23 cellular contexts compared by ENCODE assay signal in the genomic region with DNA sequence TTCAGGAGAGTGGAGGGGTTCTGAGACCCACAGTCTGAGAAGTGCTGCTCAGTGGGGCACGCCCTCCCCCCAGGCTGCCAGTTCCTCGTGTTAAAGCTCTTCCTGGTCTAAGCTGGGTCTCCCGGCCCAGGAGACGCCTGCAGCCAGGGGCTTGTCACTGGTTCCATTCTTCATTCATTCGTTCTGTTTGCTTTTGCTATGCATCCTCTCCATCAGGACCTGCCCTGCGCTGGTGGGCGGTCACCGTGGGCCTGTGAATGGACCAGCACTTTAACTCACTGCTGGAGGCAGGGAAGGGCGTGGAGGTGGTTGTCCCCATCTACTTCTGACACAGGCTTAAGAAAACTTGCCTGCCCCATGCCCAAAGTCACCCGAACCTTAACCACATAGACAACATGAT.
"Had no signal": no experiment of that assay in that cellular context is flagged by ENCODE, and none has a peak within 500 bp of the region (broad histone marks: within the 10 kb centered on the region; RNA-seq: fewer than 3 reads in every experiment).

No MANE protein-coding gene starts in this region.

- ATAC-seq: activated naive CD4-positive, alpha-beta T cell treated with anti-CD3 and anti-CD28 coated beads, Interleukin-2, amount 50 U/mL, for 72 hours; activated naive CD8-positive, alpha-beta T cell treated with anti-CD3 and anti-CD28 coated beads, Interleukin-2, amount 50 U/mL, for 24 hours; K562 had no signal

- H3K4me3 ChIP-seq: K562 had no signal

- H3K27me3 Mint-ChIP-seq: activated B cell treated with CpG ODN at 0.5 μM for 24 hours; activated CD4-positive, alpha-beta memory T cell treated with anti-CD3 and anti-CD28 coated beads for 36 hours; activated CD4-positive, alpha-beta T cell treated with anti-CD3 and anti-CD28 coated beads, Interleukin-2, amount 10 ng/mL, durations not matched to agents 7 days and 5 days; activated naive CD8-positive, alpha-beta T cell treated with anti-CD3 and anti-CD28 coated beads, Interleukin-2, amount 50 U/mL, for 24 hours; activated T-cell treated with anti-CD3 and anti-CD28 coated beads, Interleukin-2, amount 50 U/mL, for 24 hours had no signal

- H3K36me3 Mint-ChIP-seq: activated CD4-positive, alpha-beta memory T cell treated with anti-CD3 and anti-CD28 coated beads for 36 hours; activated naive CD4-positive, alpha-beta T cell treated with anti-CD3 and anti-CD28 coated beads, Interleukin-2, amount 50 U/mL, for 72 hours; brain had no signal

- H3K9me3 Mint-ChIP-seq: activated B cell treated with CpG ODN at 0.5 μM for 24 hours; activated CD4-positive, alpha-beta memory T cell treated with anti-CD3 and anti-CD28 coated beads for 36 hours; activated CD4-positive, alpha-beta T cell treated with anti-CD3 and anti-CD28 coated beads, Interleukin-2, amount 10 ng/mL, durations not matched to agents 7 days and 5 days; activated naive CD4-positive, alpha-beta T cell treated with anti-CD3 and anti-CD28 coated beads, Interleukin-2, amount 50 U/mL, for 72 hours; activated naive CD8-positive, alpha-beta T cell treated with anti-CD3 and anti-CD28 coated beads, Interleukin-2, amount 50 U/mL, for 24 hours; activated T-cell treated with anti-CD3 and anti-CD28 coated beads, Interleukin-2, amount 50 U/mL, for 24 hours; activated T-helper 1 cell treated with anti-CD3 and anti-CD28 coated beads, Interleukin-12 subunit alpha, Interleukin-12 subunit beta, Interleukin-2, Interleukin-4 antibody, amounts not matched to agents 30 ng/mL and 10 ng/mL and 1 ng/mL, durations not matched to agents 14 hours and 24 hours and 36 hours had no signal

- DNase-seq: activated B cell treated with CpG ODN at 0.5 μM for 24 hours; activated CD4-positive, alpha-beta memory T cell treated with anti-CD3 and anti-CD28 coated beads for 36 hours; activated CD4-positive, alpha-beta T cell treated with anti-CD3 and anti-CD28 coated beads, Interleukin-2, amount 10 ng/mL, durations not matched to agents 7 days and 5 days; activated effector memory CD4-positive, alpha-beta T cell treated with Interleukin-2 at 50 U/mL for 16 hours; activated naive CD4-positive, alpha-beta T cell treated with Interleukin-2 at 50 U/mL for 16 hours; activated naive CD8-positive, alpha-beta T cell treated with anti-CD3 and anti-CD28 coated beads, Interleukin-2, amount 50 U/mL, for 24 hours; activated T-cell treated with anti-CD3 and anti-CD28 coated beads, Interleukin-2, amount 50 U/mL, for 24 hours; amniotic stem cell; Karpas-422; MM.1S; NCI-H1105; NCI-H1436; NCI-H187; NCI-H2081; NCI-H510A treated with DMSO at 0.1 percent for 48 hours; NCI-H69; SIG-M5; T-helper 2 cell; T1000 had no signal

- H3K27ac Mint-ChIP-seq: activated B cell treated with CpG ODN at 0.5 μM for 24 hours; activated CD4-positive, alpha-beta memory T cell treated with anti-CD3 and anti-CD28 coated beads for 36 hours; activated CD4-positive, alpha-beta T cell treated with anti-CD3 and anti-CD28 coated beads, Interleukin-2, amount 10 ng/mL, durations not matched to agents 7 days and 5 days; activated naive CD4-positive, alpha-beta T cell treated with anti-CD3 and anti-CD28 coated beads, Interleukin-2, amount 50 U/mL, for 72 hours; activated naive CD8-positive, alpha-beta T cell treated with anti-CD3 and anti-CD28 coated beads, Interleukin-2, amount 50 U/mL, for 24 hours; activated T-cell treated with anti-CD3 and anti-CD28 coated beads, Interleukin-2, amount 50 U/mL, for 24 hours; activated T-helper 1 cell treated with anti-CD3 and anti-CD28 coated beads, Interleukin-12 subunit alpha, Interleukin-12 subunit beta, Interleukin-2, Interleukin-4 antibody, amounts not matched to agents 30 ng/mL and 10 ng/mL and 1 ng/mL, durations not matched to agents 14 hours and 24 hours and 36 hours had no signal

- H3K4me1 Mint-ChIP-seq: activated B cell treated with CpG ODN at 0.5 μM for 24 hours; activated CD4-positive, alpha-beta T cell treated with anti-CD3 and anti-CD28 coated beads, Interleukin-2, amount 10 ng/mL, durations not matched to agents 7 days and 5 days; activated naive CD8-positive, alpha-beta T cell treated with anti-CD3 and anti-CD28 coated beads, Interleukin-2, amount 50 U/mL, for 24 hours had no signal

- H3K4me3 Mint-ChIP-seq: activated B cell treated with CpG ODN at 0.5 μM for 24 hours; activated CD4-positive, alpha-beta memory T cell treated with anti-CD3 and anti-CD28 coated beads for 36 hours; activated CD4-positive, alpha-beta T cell treated with anti-CD3 and anti-CD28 coated beads, Interleukin-2, amount 10 ng/mL, durations not matched to agents 7 days and 5 days; activated naive CD8-positive, alpha-beta T cell treated with anti-CD3 and anti-CD28 coated beads, Interleukin-2, amount 50 U/mL, for 24 hours; activated T-cell treated with anti-CD3 and anti-CD28 coated beads, Interleukin-2, amount 50 U/mL, for 24 hours; activated T-helper 1 cell treated with anti-CD3 and anti-CD28 coated beads, Interleukin-12 subunit alpha, Interleukin-12 subunit beta, Interleukin-2, Interleukin-4 antibody, amounts not matched to agents 30 ng/mL and 10 ng/mL and 1 ng/mL, durations not matched to agents 14 hours and 24 hours and 36 hours; brain had no signal
